Comparison of ENCODE assay signal across 1 cellular context in genomic region chr5:35188041-35188457, GRCh38.
TF ChIP-seq lines count a peak whose summit lies in the region.

No MANE protein-coding gene starts in this region.

TF ChIP-seq in GM23338, 12 proteins besides CTCF, POLR2A, EP300 and RAD21 (continued from another document):
- TF ChIP-seq, protein P1, sequence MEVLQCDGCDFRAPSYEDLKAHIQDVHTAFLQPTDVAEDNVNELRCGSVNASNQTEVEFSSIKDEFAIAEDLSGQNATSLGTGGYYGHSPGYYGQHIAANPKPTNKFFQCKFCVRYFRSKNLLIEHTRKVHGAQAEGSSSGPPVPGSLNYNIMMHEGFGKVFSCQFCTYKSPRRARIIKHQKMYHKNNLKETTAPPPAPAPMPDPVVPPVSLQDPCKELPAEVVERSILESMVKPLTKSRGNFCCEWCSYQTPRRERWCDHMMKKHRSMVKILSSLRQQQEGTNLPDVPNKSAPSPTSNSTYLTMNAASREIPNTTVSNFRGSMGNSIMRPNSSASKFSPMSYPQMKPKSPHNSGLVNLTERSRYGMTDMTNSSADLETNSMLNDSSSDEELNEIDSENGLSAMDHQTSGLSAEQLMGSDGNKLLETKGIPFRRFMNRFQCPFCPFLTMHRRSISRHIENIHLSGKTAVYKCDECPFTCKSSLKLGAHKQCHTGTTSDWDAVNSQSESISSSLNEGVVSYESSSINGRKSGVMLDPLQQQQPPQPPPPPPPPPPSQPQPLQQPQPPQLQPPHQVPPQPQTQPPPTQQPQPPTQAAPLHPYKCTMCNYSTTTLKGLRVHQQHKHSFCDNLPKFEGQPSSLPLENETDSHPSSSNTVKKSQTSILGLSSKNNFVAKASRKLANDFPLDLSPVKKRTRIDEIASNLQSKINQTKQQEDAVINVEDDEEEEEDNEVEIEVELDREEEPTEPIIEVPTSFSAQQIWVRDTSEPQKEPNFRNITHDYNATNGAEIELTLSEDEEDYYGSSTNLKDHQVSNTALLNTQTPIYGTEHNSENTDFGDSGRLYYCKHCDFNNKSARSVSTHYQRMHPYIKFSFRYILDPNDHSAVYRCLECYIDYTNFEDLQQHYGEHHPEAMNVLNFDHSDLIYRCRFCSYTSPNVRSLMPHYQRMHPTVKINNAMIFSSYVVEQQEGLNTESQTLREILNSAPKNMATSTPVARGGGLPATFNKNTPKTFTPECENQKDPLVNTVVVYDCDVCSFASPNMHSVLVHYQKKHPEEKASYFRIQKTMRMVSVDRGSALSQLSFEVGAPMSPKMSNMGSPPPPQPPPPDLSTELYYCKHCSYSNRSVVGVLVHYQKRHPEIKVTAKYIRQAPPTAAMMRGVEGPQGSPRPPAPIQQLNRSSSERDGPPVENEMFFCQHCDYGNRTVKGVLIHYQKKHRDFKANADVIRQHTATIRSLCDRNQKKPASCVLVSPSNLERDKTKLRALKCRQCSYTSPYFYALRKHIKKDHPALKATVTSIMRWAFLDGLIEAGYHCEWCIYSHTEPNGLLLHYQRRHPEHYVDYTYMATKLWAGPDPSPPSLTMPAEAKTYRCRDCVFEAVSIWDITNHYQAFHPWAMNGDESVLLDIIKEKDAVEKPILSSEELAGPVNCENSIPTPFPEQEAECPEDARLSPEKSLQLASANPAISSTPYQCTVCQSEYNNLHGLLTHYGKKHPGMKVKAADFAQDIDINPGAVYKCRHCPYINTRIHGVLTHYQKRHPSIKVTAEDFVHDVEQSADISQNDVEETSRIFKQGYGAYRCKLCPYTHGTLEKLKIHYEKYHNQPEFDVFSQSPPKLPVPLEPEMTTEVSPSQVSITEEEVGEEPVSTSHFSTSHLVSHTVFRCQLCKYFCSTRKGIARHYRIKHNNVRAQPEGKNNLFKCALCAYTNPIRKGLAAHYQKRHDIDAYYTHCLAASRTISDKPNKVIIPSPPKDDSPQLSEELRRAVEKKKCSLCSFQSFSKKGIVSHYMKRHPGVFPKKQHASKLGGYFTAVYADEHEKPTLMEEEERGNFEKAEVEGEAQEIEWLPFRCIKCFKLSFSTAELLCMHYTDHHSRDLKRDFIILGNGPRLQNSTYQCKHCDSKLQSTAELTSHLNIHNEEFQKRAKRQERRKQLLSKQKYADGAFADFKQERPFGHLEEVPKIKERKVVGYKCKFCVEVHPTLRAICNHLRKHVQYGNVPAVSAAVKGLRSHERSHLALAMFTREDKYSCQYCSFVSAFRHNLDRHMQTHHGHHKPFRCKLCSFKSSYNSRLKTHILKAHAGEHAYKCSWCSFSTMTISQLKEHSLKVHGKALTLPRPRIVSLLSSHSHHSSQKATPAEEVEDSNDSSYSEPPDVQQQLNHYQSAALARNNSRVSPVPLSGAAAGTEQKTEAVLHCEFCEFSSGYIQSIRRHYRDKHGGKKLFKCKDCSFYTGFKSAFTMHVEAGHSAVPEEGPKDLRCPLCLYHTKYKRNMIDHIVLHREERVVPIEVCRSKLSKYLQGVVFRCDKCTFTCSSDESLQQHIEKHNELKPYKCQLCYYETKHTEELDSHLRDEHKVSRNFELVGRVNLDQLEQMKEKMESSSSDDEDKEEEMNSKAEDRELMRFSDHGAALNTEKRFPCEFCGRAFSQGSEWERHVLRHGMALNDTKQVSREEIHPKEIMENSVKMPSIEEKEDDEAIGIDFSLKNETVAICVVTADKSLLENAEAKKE (CRISPR knock-in tag; IDR thresholded peaks at IDR 0.05) = no peak
- no peak for TF ChIP-seq STAT1 (IDR thresholded peaks at IDR 0.05; ENCODE audit: unreplicated experiment)
- TF ChIP-seq NANOG (IDR thresholded peaks at IDR 0.05; ENCODE audit: borderline replicate concordance) = no peak
- no peak for TF ChIP-seq CREB1 (CRISPR knock-in tag; IDR thresholded peaks at IDR 0.05; ENCODE audit: low read depth)
- TF ChIP-seq JUNB (IDR thresholded peaks at IDR 0.05; ENCODE audit: unreplicated experiment) = no peak
- TF ChIP-seq ZNF331 (CRISPR knock-in tag; IDR thresholded peaks at IDR 0.05; ENCODE audit: low read depth) = no peak
- TF ChIP-seq ZNF114 (CRISPR knock-in tag; IDR thresholded peaks at IDR 0.05) = no peak
- TF ChIP-seq EZH2phosphoT487 (IDR thresholded peaks at IDR 0.05; ENCODE audit: unreplicated experiment) = no peak
- TF ChIP-seq POLR2AphosphoS5 (IDR thresholded peaks at IDR 0.05; ENCODE audit: low read depth) = no peak
TF ChIP-seq in GM23338: peak in this region for 0.
